16 cellular contexts compared by ENCODE assay signal in genomic region chr5:6727231-6727630, GRCh38. TPM values are rescaled to one million over a fixed set of nuclear protein-coding genes. Genes with fewer than 3 reads are reported as not detected.
DNase-seq lines count a peak whose midpoint lies in the region; ATAC-seq and TF ChIP-seq lines count a peak whose summit lies in the region.
"Had no signal": no experiment of that assay in that cellular context is flagged by ENCODE, and none has a peak within 500 bp of the region (broad histone marks: within the 10 kb centered on the region; RNA-seq: fewer than 3 reads in every experiment).

No MANE protein-coding gene starts in this region.

- H3K4me3 Mint-ChIP-seq in CD4-positive, CD25-positive, alpha-beta regulatory T cell = peak overlapping the region in 2 of 4 donors; percentile 3 to 28
- H3K4me3 Mint-ChIP-seq in T-helper 17 cell (peak overlapping the region; percentile 59), memory B cell (no peak overlapping the region)
- H3K4me3 Mint-ChIP-seq: nephron had no signal

- no peaks in the 10 kb centered on the region for H3K27me3 Mint-ChIP-seq in CD4-positive, CD25-positive, alpha-beta regulatory T cell
- H3K27me3 Mint-ChIP-seq in T-helper 17 cell (no peaks in the 10 kb centered on the region), memory B cell (no peaks in the 10 kb centered on the region)

- peaks cover 36 to 93% (median 73%) of the 10 kb centered on the region in 4 donors for H3K4me1 Mint-ChIP-seq in CD4-positive, CD25-positive, alpha-beta regulatory T cell
- H3K4me1 Mint-ChIP-seq in T-helper 17 cell (peaks cover 66% of the 10 kb centered on the region), memory B cell (peaks cover 45% of the 10 kb centered on the region)

- H3K27ac Mint-ChIP-seq in CD4-positive, CD25-positive, alpha-beta regulatory T cell = peak overlapping the region in 2 of 3 donors; percentile 50 to 76
- H3K27ac Mint-ChIP-seq in T-helper 17 cell = peak overlapping the region; percentile 93
- peak overlapping the region; percentile 82 for H3K27ac Mint-ChIP-seq in memory B cell

- ATAC-seq in CD4-positive, CD25-positive, alpha-beta regulatory T cell (ENCODE audit: low read depth in 2 of 2) = no peak
- ATAC-seq in T-helper 17 cell = no peak
- ATAC-seq in memory B cell (ENCODE audit: low read depth) = no peak
- ATAC-seq in GM19463 (IDR thresholded peaks at IDR 0.05; ENCODE audit: unreplicated experiment) = no peak
- ATAC-seq in HG02571 (IDR thresholded peaks at IDR 0.05; ENCODE audit: unreplicated experiment) = no peak
- ATAC-seq: gastrocnemius medialis had no signal

- H3K4me1 ChIP-seq in CD4-positive, CD25-positive, alpha-beta regulatory T cell (ENCODE audit: control insufficient read depth, insufficient read depth, low read length, poor library complexity, severe bottlenecking) = peaks cover 78% of the 10 kb centered on the region
- H3K4me1 ChIP-seq in DOHH2 (ENCODE audit: control insufficient read depth, low read length) (peaks cover 76% of the 10 kb centered on the region), HAP-1 (peaks cover 3% of the 10 kb centered on the region; the same call in 1 of the 2 replicates)

- H3K4me2 ChIP-seq in DOHH2 (ENCODE audit: low read length) = peak overlapping the region; percentile 87

- no peaks in the 10 kb centered on the region for H3K9me3 Mint-ChIP-seq in CD4-positive, CD25-positive, alpha-beta regulatory T cell
- H3K9me3 Mint-ChIP-seq in memory B cell = no peaks in the 10 kb centered on the region
- H3K9me3 Mint-ChIP-seq: nephron had no signal

- in situ Hi-C loops in HAP-1 (cut with MboI; ENCODE audit: low sequenced_read_pairs) = loop anchor here (25.0 kb wide), 1 partner anchor 1265 kb away; no protein-coding TSS in a partner anchor

- no peaks in the 10 kb centered on the region for H3K27me3 ChIP-seq in CD4-positive, CD25-positive, alpha-beta regulatory T cell (ENCODE audit: control insufficient read depth, insufficient read depth, low read length)
- H3K27me3 ChIP-seq in DOHH2 (ENCODE audit: control insufficient read depth, low read length) (no peaks in the 10 kb centered on the region), HAP-1 (ENCODE audit: low read depth) (no peaks in the 10 kb centered on the region)
- H3K27me3 ChIP-seq: gastrocnemius medialis, SJCRH30 had no signal

- peaks cover 18% of the 10 kb centered on the region for H3K36me3 ChIP-seq in CD4-positive, CD25-positive, alpha-beta regulatory T cell (ENCODE audit: control insufficient read depth, insufficient read depth, low read length)
- H3K36me3 ChIP-seq in DOHH2 (ENCODE audit: control insufficient read depth, low read length) (peaks cover 77% of the 10 kb centered on the region), HAP-1 (replicated peaks) (peaks cover 25% of the 10 kb centered on the region)
- H3K36me3 ChIP-seq: gastrocnemius medialis, SJCRH30 had no signal

- no peak for TF ChIP-seq CTCF in DOHH2 (IDR thresholded peaks at IDR 0.05; ENCODE audit: low read depth, low read length, poor library complexity, severe bottlenecking)

- DNase-seq in CD4-positive, CD25-positive, alpha-beta regulatory T cell = no peak
- DNase-seq in T-helper 17 cell = no peak
- DNase-seq in memory B cell (ENCODE audit: low spot score in 2 of 2) = no peak
- DNase-seq in NOMO-1 treated with dmso at 0.1 percent for 144 hours (lab: John Stamatoyannopoulos, UW; ENCODE audit: unreplicated experiment) = no peak
- DNase-seq in HAP-1 (ENCODE audit: low spot score in 2 of 2) = no peak
- DNase-seq: activated T-cell treated with anti-CD3 and anti-CD28 coated beads, Interleukin-2, amount 50 U/mL, for 1 hour; gastrocnemius medialis; mesendoderm; NCI-H2029 treated with DMSO at 0.1 percent for 48 hours; SJCRH30; small intestine; stimulated activated CD8-positive, alpha-beta memory T cell treated with anti-CD3 and anti-CD28 coated beads, Interleukin-4, amount 100 ng/mL, for 48 hours had no signal

- H3K9me3 ChIP-seq in CD4-positive, CD25-positive, alpha-beta regulatory T cell (ENCODE audit: control insufficient read depth in 2 of 2, low read length in 2 of 2) = no peaks in the 10 kb centered on the region
- no peaks in the 10 kb centered on the region for H3K9me3 ChIP-seq in DOHH2 (ENCODE audit: control insufficient read depth, insufficient read depth, low read length)
- no peaks in the 10 kb centered on the region for H3K9me3 ChIP-seq in T-helper 17 cell (ENCODE audit: control insufficient read depth, low read length, poor library complexity, severe bottlenecking)
- H3K9me3 ChIP-seq in HAP-1 = no peaks in the 10 kb centered on the region
- H3K9me3 ChIP-seq: gastrocnemius medialis, SJCRH30 had no signal

- H3K4me3 ChIP-seq in CD4-positive, CD25-positive, alpha-beta regulatory T cell (ENCODE audit: low read depth, low read length) = no peak overlapping the region
- H3K4me3 ChIP-seq in DOHH2 (ENCODE audit: low read length) = peak overlapping the region; percentile 58
- H3K4me3 ChIP-seq in HAP-1 = no peak overlapping the region
- H3K4me3 ChIP-seq: gastrocnemius medialis, SJCRH30 had no signal

- peaks cover 6% of the 10 kb centered on the region; the same call in 1 of the 2 replicates for H3F3A ChIP-seq in DOHH2 (ENCODE audit: control insufficient read depth, insufficient read depth)

- no peak overlapping the region for H3K27ac ChIP-seq in CD4-positive, CD25-positive, alpha-beta regulatory T cell (ENCODE audit: insufficient read depth, low read length, poor library complexity, severe bottlenecking)
- H3K27ac ChIP-seq in DOHH2 (ENCODE audit: low read depth, low read length) = peak overlapping the region; percentile 76
- H3K27ac ChIP-seq: gastrocnemius medialis, SJCRH30 had no signal

- no peaks in the 10 kb centered on the region for H3K9me2 ChIP-seq in DOHH2 (replicated peaks; ENCODE audit: control insufficient read depth, low read length)

- peaks cover 18% of the 10 kb centered on the region for H3K36me3 Mint-ChIP-seq in CD4-positive, CD25-positive, alpha-beta regulatory T cell
- H3K36me3 Mint-ChIP-seq in T-helper 17 cell (ENCODE audit: low read depth) (no peaks in the 10 kb centered on the region), memory B cell (peaks cover 9% of the 10 kb centered on the region)

- H4K20me1 ChIP-seq in DOHH2 (ENCODE audit: control insufficient read depth, insufficient read depth, low read depth, low read length) = peaks cover 74% of the 10 kb centered on the region

- H3K79me2 ChIP-seq in DOHH2 (ENCODE audit: control insufficient read depth, low read length) = peaks cover 100% of the 10 kb centered on the region

RNA-seq across cellular contexts. Expression of gene TENT4A, which starts 14.0 kb away (rescaled TPM):
- total RNA-seq in CD4-positive, CD25-positive, alpha-beta regulatory T cell = 66.5 TPM
- 1 to 10 TPM in 2 of 4 donors, under 1 TPM in 2; 0.74 to 3.2 (median 1.0) TPM for polyA plus RNA-seq in CD4-positive, CD25-positive, alpha-beta regulatory T cell
- 10 to 100 TPM; 54.7 to 59.4 TPM for total RNA-seq in T-helper 17 cell
